In genomic region chr2:167783266-167784070, GRCh38 we compare ENCODE assay signal across 15 cellular contexts.
DNase-seq lines count a peak whose midpoint lies in the region; ATAC-seq and TF ChIP-seq lines count a peak whose summit lies in the region.
"Had no signal": no experiment of that assay in that cellular context is flagged by ENCODE, and none has a peak within 500 bp of the region (broad histone marks: within the 10 kb centered on the region; RNA-seq: fewer than 3 reads in every experiment).

No MANE protein-coding gene starts in this region.

- no peaks in the 10 kb centered on the region for H3K4me1 ChIP-seq in fibroblast of lung (ENCODE audit: control insufficient read depth, extremely low read depth, insufficient read depth, low read length)

- H2AFZ ChIP-seq in fibroblast of lung (ENCODE audit: low read length), result no peak overlapping the region

- no peak overlapping the region for H3K4me3 Mint-ChIP-seq in stimulated activated memory B cell treated with anti-CD40 and anti-IgM and Interleukin-4, amounts not matched to agents 10 μg/mL and 1 μg/mL and 100 μg/mL, for 72 hours
- no peak overlapping the region for H3K4me3 Mint-ChIP-seq in activated T-cell treated with anti-CD3 and anti-CD28 coated beads, Interleukin-2, amount 50 U/mL, for 24 hours
- H3K4me3 Mint-ChIP-seq: CD4-positive, alpha-beta T cell; dendritic cell treated with granulocyte-macrophage colony-stimulating factor and Interleukin-4, amounts not matched to agents 40 ng/mL and 50 ng/mL, for 4 days had no signal

- no peak overlapping the region for H3K9ac ChIP-seq in fibroblast of lung (ENCODE audit: insufficient read depth, low read length)

- H3K27ac Mint-ChIP-seq in stimulated activated memory B cell treated with anti-CD40 and anti-IgM and Interleukin-4, amounts not matched to agents 10 μg/mL and 1 μg/mL and 100 μg/mL, for 72 hours, result no peak overlapping the region
- H3K27ac Mint-ChIP-seq in activated T-cell treated with anti-CD3 and anti-CD28 coated beads, Interleukin-2, amount 50 U/mL, for 24 hours, result no peak overlapping the region
- H3K27ac Mint-ChIP-seq: CD4-positive, alpha-beta T cell; dendritic cell treated with granulocyte-macrophage colony-stimulating factor and Interleukin-4, amounts not matched to agents 40 ng/mL and 50 ng/mL, for 4 days had no signal

- no peak for TF ChIP-seq CTCF in fibroblast of lung (conservative IDR thresholded peaks at IDR 0.05 in 1 of 2, IDR thresholded peaks at IDR 0.05 in 1 of 2; ENCODE audit: low read depth in 1 of 2, low read length in 2 of 2)

- no peaks in the 10 kb centered on the region for H3K36me3 ChIP-seq in fibroblast of lung (ENCODE audit: control insufficient read depth, insufficient read depth, low read length)

- no peak overlapping the region for H3K27ac ChIP-seq in fibroblast of lung (ENCODE audit: insufficient read depth, low read length)

- DNase-seq in ELF-1 (ENCODE audit: low read depth, low spot score), result peak; percentile 46
- peak; percentile 73 for DNase-seq in NCI-H69 (lab: John Stamatoyannopoulos, UW)
- DNase-seq in fibroblast of lung (ENCODE audit: low read depth in 2 of 2), result peak; percentile 20 to 87
- DNase-seq in non-pigmented ciliary epithelial cell (ENCODE audit: low read depth), result peak; percentile 36
- no peak for DNase-seq in activated T-cell treated with anti-CD3 and anti-CD28 coated beads, Interleukin-2, amount 50 U/mL, for 24 hours
- DNase-seq in HuH-7 (ENCODE audit: low spot score), result no peak
- DNase-seq: activated effector memory CD4-positive, alpha-beta T cell treated with Interleukin-2 at 50 U/mL for 16 hours; CD4-positive, alpha-beta T cell; NCI-H2029 treated with DMSO at 0.1 percent for 48 hours; stimulated activated CD4-positive, alpha-beta T cell treated with anti-CD3 and anti-CD28 coated beads, Interleukin-4, amount 100 ng/mL, for 1 hour had no signal

- H3K9me3 ChIP-seq in fibroblast of lung (ENCODE audit: control insufficient read depth, insufficient read depth, low read depth, low read length), result no peaks in the 10 kb centered on the region

- H3K4me1 Mint-ChIP-seq in stimulated activated memory B cell treated with anti-CD40 and anti-IgM and Interleukin-4, amounts not matched to agents 10 μg/mL and 1 μg/mL and 100 μg/mL, for 72 hours, result no peaks in the 10 kb centered on the region
- H3K4me1 Mint-ChIP-seq in activated T-cell treated with anti-CD3 and anti-CD28 coated beads, Interleukin-2, amount 50 U/mL, for 24 hours (ENCODE audit: low read depth), result no peaks in the 10 kb centered on the region

- ATAC-seq in stimulated activated memory B cell treated with anti-CD40 and anti-IgM and Interleukin-4, amounts not matched to agents 10 μg/mL and 1 μg/mL and 100 μg/mL, for 72 hours, result no peak
- ATAC-seq in HG03175 (IDR thresholded peaks at IDR 0.05; ENCODE audit: unreplicated experiment), result no peak
- ATAC-seq: GM12878, Right ventricle myocardium inferior had no signal

- no peak overlapping the region for H3K4me2 ChIP-seq in fibroblast of lung (ENCODE audit: extremely low read depth, insufficient read depth, low read length)

- H3K27me3 Mint-ChIP-seq in stimulated activated memory B cell treated with anti-CD40 and anti-IgM and Interleukin-4, amounts not matched to agents 10 μg/mL and 1 μg/mL and 100 μg/mL, for 72 hours, result no peaks in the 10 kb centered on the region
- H3K27me3 Mint-ChIP-seq in activated T-cell treated with anti-CD3 and anti-CD28 coated beads, Interleukin-2, amount 50 U/mL, for 24 hours, result no peaks in the 10 kb centered on the region
- H3K27me3 Mint-ChIP-seq: CD4-positive, alpha-beta T cell; dendritic cell treated with granulocyte-macrophage colony-stimulating factor and Interleukin-4, amounts not matched to agents 40 ng/mL and 50 ng/mL, for 4 days had no signal

- no peaks in the 10 kb centered on the region for H3K79me2 ChIP-seq in fibroblast of lung (ENCODE audit: control insufficient read depth, insufficient read depth, low read length)

- no peaks in the 10 kb centered on the region for H4K20me1 ChIP-seq in fibroblast of lung (ENCODE audit: control insufficient read depth, extremely low read depth, insufficient read depth, low read length)

- H3K9me3 Mint-ChIP-seq in stimulated activated memory B cell treated with anti-CD40 and anti-IgM and Interleukin-4, amounts not matched to agents 10 μg/mL and 1 μg/mL and 100 μg/mL, for 72 hours, result peaks cover 3% of the 10 kb centered on the region
- no peaks in the 10 kb centered on the region for H3K9me3 Mint-ChIP-seq in activated T-cell treated with anti-CD3 and anti-CD28 coated beads, Interleukin-2, amount 50 U/mL, for 24 hours
- H3K9me3 Mint-ChIP-seq: CD4-positive, alpha-beta T cell; dendritic cell treated with granulocyte-macrophage colony-stimulating factor and Interleukin-4, amounts not matched to agents 40 ng/mL and 50 ng/mL, for 4 days had no signal

- no peak overlapping the region for H3K4me3 ChIP-seq in fibroblast of lung (replicated peaks in 1 of 4; ENCODE audit: control extremely low read depth in 1 of 4, insufficient read depth in 1 of 4, low read depth in 3 of 4, low read length in 4 of 4)
- H3K4me3 ChIP-seq: GM12878 had no signal

- no peaks in the 10 kb centered on the region for H3K36me3 Mint-ChIP-seq in stimulated activated memory B cell treated with anti-CD40 and anti-IgM and Interleukin-4, amounts not matched to agents 10 μg/mL and 1 μg/mL and 100 μg/mL, for 72 hours
- H3K36me3 Mint-ChIP-seq in activated T-cell treated with anti-CD3 and anti-CD28 coated beads, Interleukin-2, amount 50 U/mL, for 24 hours (ENCODE audit: low read depth), result no peaks in the 10 kb centered on the region

- no peaks in the 10 kb centered on the region for H3K27me3 ChIP-seq in fibroblast of lung (ENCODE audit: control insufficient read depth, insufficient read depth, low read length)

Comparison
In these comparisons a context has a peak if more than half of its experiments do, and no peak if none do; other contexts are left out.
1. DNase-seq: peak in ELF-1 (single experiment), NCI-H69 (single experiment), fibroblast of lung (2 of 2) and non-pigmented ciliary epithelial cell (single experiment); none in activated T-cell treated with anti-CD3 and anti-CD28 coated beads, Interleukin-2, amount 50 U/mL, for 24 hours (single experiment) and HuH-7 (single experiment).